ENCODE assay signal across 37 cellular contexts in the genomic region with DNA sequence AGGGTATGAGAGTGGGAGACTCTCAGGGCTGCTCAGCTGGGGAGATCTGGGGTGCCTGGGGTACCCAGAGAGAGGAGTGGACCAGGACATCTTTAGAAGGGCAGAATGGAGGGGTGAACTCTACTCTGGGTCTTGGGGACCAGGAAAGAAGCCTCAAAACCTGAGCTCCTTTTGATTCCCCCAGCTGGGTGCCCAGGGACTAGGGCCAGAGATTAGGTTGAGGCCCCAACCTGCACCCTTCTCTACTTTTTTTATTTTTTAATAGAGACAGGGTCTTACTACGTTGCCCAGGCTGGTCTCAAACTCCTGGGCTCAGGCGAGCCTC. TPM values are rescaled to one million over a fixed set of nuclear protein-coding genes. Genes with fewer than 3 reads are reported as not detected.
"Had no signal": no experiment of that assay in that cellular context is flagged by ENCODE, and none has a peak within 500 bp of the region (broad histone marks: within the 10 kb centered on the region; RNA-seq: fewer than 3 reads in every experiment).

No MANE protein-coding gene starts in this region.

- H3K9me3 Mint-ChIP-seq: activated CD4-positive, alpha-beta memory T cell treated with anti-CD3 and anti-CD28 coated beads for 36 hours; activated CD4-positive, alpha-beta T cell treated with anti-CD3 and anti-CD28 coated beads, Interleukin-2, amount 10 ng/mL, durations not matched to agents 24 days and 14 days; activated naive CD4-positive, alpha-beta T cell treated with anti-CD3 and anti-CD28 coated beads, Interleukin-2, amount 10 ng/mL, durations not matched to agents 7 days and 5 days; activated naive CD8-positive, alpha-beta T cell treated with anti-CD3 and anti-CD28 coated beads, Interleukin-2, amount 10 ng/mL, durations not matched to agents 7 days and 5 days; natural killer cell; stimulated activated effector memory CD8-positive, alpha-beta T cell treated with anti-CD3 and anti-CD28 coated beads, Interleukin-12 subunit alpha, Interleukin-12 subunit beta, amount 100 ng/mL, for 72 hours; stimulated activated naive CD8-positive, alpha-beta T cell treated with anti-CD3 and anti-CD28 coated beads, Interleukin-15, Interleukin-2, amounts not matched to agents 100 ng/mL and 50 ng/mL, for 24 hours had no signal

- H3K4me1 ChIP-seq: neural progenitor cell, parathyroid adenoma had no signal

- H3K4me3 ChIP-seq: ascending aorta, coronary artery, dorsolateral prefrontal cortex, gastroesophageal sphincter, lower lobe of right lung, neural progenitor cell had no signal

- ATAC-seq: activated CD4-positive, CD25-positive, alpha-beta regulatory T cell treated with anti-CD3 and anti-CD28 coated beads, Interleukin-2, amount 50 U/mL, for 24 hours; gastroesophageal sphincter; left lobe of liver; lower lobe of right lung; natural killer cell; sciatic nerve; stimulated activated effector memory CD8-positive, alpha-beta T cell treated with anti-CD3 and anti-CD28 coated beads, Interleukin-12 subunit alpha, Interleukin-12 subunit beta, amount 100 ng/mL, for 72 hours; T-helper 17 cell had no signal

- H3K36me3 Mint-ChIP-seq: activated CD4-positive, alpha-beta memory T cell treated with anti-CD3 and anti-CD28 coated beads for 36 hours; activated naive CD4-positive, alpha-beta T cell treated with anti-CD3 and anti-CD28 coated beads, Interleukin-2, amount 10 ng/mL, durations not matched to agents 7 days and 5 days; activated naive CD8-positive, alpha-beta T cell treated with anti-CD3 and anti-CD28 coated beads, Interleukin-2, amount 10 ng/mL, durations not matched to agents 7 days and 5 days; brain; immature natural killer cell; natural killer cell; neural progenitor cell; stimulated activated effector memory CD8-positive, alpha-beta T cell treated with anti-CD3 and anti-CD28 coated beads, Interleukin-12 subunit alpha, Interleukin-12 subunit beta, amount 100 ng/mL, for 72 hours had no signal

- DNase-seq: activated CD4-positive, alpha-beta memory T cell treated with anti-CD3 and anti-CD28 coated beads for 36 hours; activated CD4-positive, alpha-beta T cell treated with anti-CD3 and anti-CD28 coated beads, Interleukin-2, amount 10 ng/mL, durations not matched to agents 24 days and 14 days; activated gamma-delta T cell; activated naive CD4-positive, alpha-beta T cell treated with anti-CD3 and anti-CD28 coated beads, Interleukin-2, amount 10 ng/mL, durations not matched to agents 7 days and 5 days; activated naive CD8-positive, alpha-beta T cell treated with anti-CD3 and anti-CD28 coated beads, Interleukin-2, amount 10 ng/mL, durations not matched to agents 7 days and 5 days; activated T-cell treated with anti-CD3 and anti-CD28 coated beads for 4 hours; effector memory CD4-positive, alpha-beta T cell; erythroblast; hypothalamus; immature natural killer cell; lower lobe of right lung; mesenchymal stem cell; occipital lobe; stimulated activated CD4-positive, alpha-beta T cell treated with anti-CD3 and anti-CD28 coated beads, Interleukin-4, amount 100 ng/mL, for 24 hours; T-helper 17 cell; T1000; WERI-Rb-1 had no signal

- H3K9ac ChIP-seq: neural progenitor cell, parathyroid adenoma had no signal

- H3K4me3 Mint-ChIP-seq: activated CD4-positive, alpha-beta memory T cell treated with anti-CD3 and anti-CD28 coated beads for 36 hours; activated CD4-positive, alpha-beta T cell treated with anti-CD3 and anti-CD28 coated beads, Interleukin-2, amount 10 ng/mL, durations not matched to agents 24 days and 14 days; activated naive CD4-positive, alpha-beta T cell treated with anti-CD3 and anti-CD28 coated beads, Interleukin-2, amount 10 ng/mL, durations not matched to agents 7 days and 5 days; activated naive CD8-positive, alpha-beta T cell treated with anti-CD3 and anti-CD28 coated beads, Interleukin-2, amount 10 ng/mL, durations not matched to agents 7 days and 5 days; brain; immature natural killer cell; natural killer cell; neural progenitor cell; stimulated activated effector memory CD8-positive, alpha-beta T cell treated with anti-CD3 and anti-CD28 coated beads, Interleukin-12 subunit alpha, Interleukin-12 subunit beta, amount 100 ng/mL, for 72 hours; stimulated activated naive CD8-positive, alpha-beta T cell treated with anti-CD3 and anti-CD28 coated beads, Interleukin-15, Interleukin-2, amounts not matched to agents 100 ng/mL and 50 ng/mL, for 24 hours; T-helper 17 cell had no signal

- H3K4me1 Mint-ChIP-seq: activated naive CD4-positive, alpha-beta T cell treated with anti-CD3 and anti-CD28 coated beads, Interleukin-2, amount 10 ng/mL, durations not matched to agents 7 days and 5 days had no signal

- H3K27ac Mint-ChIP-seq: activated CD4-positive, alpha-beta memory T cell treated with anti-CD3 and anti-CD28 coated beads for 36 hours; activated CD4-positive, alpha-beta T cell treated with anti-CD3 and anti-CD28 coated beads, Interleukin-2, amount 10 ng/mL, durations not matched to agents 24 days and 14 days; activated naive CD4-positive, alpha-beta T cell treated with anti-CD3 and anti-CD28 coated beads, Interleukin-2, amount 10 ng/mL, durations not matched to agents 7 days and 5 days; activated naive CD8-positive, alpha-beta T cell treated with anti-CD3 and anti-CD28 coated beads, Interleukin-2, amount 10 ng/mL, durations not matched to agents 7 days and 5 days; brain; immature natural killer cell; natural killer cell; neural progenitor cell; stimulated activated effector memory CD8-positive, alpha-beta T cell treated with anti-CD3 and anti-CD28 coated beads, Interleukin-12 subunit alpha, Interleukin-12 subunit beta, amount 100 ng/mL, for 72 hours; stimulated activated naive CD8-positive, alpha-beta T cell treated with anti-CD3 and anti-CD28 coated beads, Interleukin-15, Interleukin-2, amounts not matched to agents 100 ng/mL and 50 ng/mL, for 24 hours; T-helper 17 cell had no signal

- H3K27me3 Mint-ChIP-seq: activated naive CD8-positive, alpha-beta T cell treated with anti-CD3 and anti-CD28 coated beads, Interleukin-2, amount 10 ng/mL, durations not matched to agents 7 days and 5 days had no signal

- H2AFZ ChIP-seq: neural progenitor cell, parathyroid adenoma had no signal

- H3K36me3 ChIP-seq: ascending aorta, gastroesophageal sphincter, lower lobe of right lung, neural progenitor cell, upper lobe of left lung, vagina, WERI-Rb-1 had no signal

- H3K4me2 ChIP-seq: neural progenitor cell had no signal

- H3K9me3 ChIP-seq: ascending aorta, gastroesophageal sphincter, lower lobe of right lung, upper lobe of left lung, vagina had no signal

- H3K27me3 ChIP-seq: ascending aorta, neural progenitor cell, upper lobe of left lung, vagina had no signal

- H3K79me2 ChIP-seq: parathyroid adenoma had no signal

- H3K27ac ChIP-seq: ascending aorta, coronary artery, dorsolateral prefrontal cortex, gastroesophageal sphincter, lower lobe of right lung, neural progenitor cell, parathyroid adenoma, vagina, WERI-Rb-1 had no signal

RNA-seq across cellular contexts. Expression of a gene that starts 1.9 kb away (rescaled TPM):
- total RNA-seq: activated CD4-positive, alpha-beta memory T cell treated with anti-CD3 and anti-CD28 coated beads for 36 hours; activated CD4-positive, alpha-beta T cell treated with anti-CD3 and anti-CD28 coated beads, Interleukin-2, amount 10 ng/mL, durations not matched to agents 24 days and 14 days; activated naive CD8-positive, alpha-beta T cell treated with anti-CD3 and anti-CD28 coated beads, Interleukin-2, amount 10 ng/mL, durations not matched to agents 7 days and 5 days; ascending aorta; cardiac septum; cerebellum; fibroblast of lung; occipital lobe had no signal
- polyA plus RNA-seq: fibroblast of lung had no signal

RNA-seq across cellular contexts. Expression of a gene that starts 44.1 kb away (rescaled TPM):
- total RNA-seq: activated CD4-positive, alpha-beta T cell treated with anti-CD3 and anti-CD28 coated beads, Interleukin-2, amount 10 ng/mL, durations not matched to agents 24 days and 14 days; activated naive CD8-positive, alpha-beta T cell treated with anti-CD3 and anti-CD28 coated beads, Interleukin-2, amount 10 ng/mL, durations not matched to agents 7 days and 5 days; fibroblast of lung; fibroblast of villous mesenchyme had no signal

RNA-seq across cellular contexts. Expression of a gene that starts 50.6 kb away (rescaled TPM):
- total RNA-seq: activated CD4-positive, alpha-beta memory T cell treated with anti-CD3 and anti-CD28 coated beads for 36 hours; activated CD4-positive, alpha-beta T cell treated with anti-CD3 and anti-CD28 coated beads, Interleukin-2, amount 10 ng/mL, durations not matched to agents 24 days and 14 days; activated naive CD8-positive, alpha-beta T cell treated with anti-CD3 and anti-CD28 coated beads, Interleukin-2, amount 10 ng/mL, durations not matched to agents 7 days and 5 days; ascending aorta; cardiac septum; fibroblast of lung; fibroblast of villous mesenchyme; kidney epithelial cell; lower lobe of right lung; natural killer cell; occipital lobe; T-helper 17 cell; vagina had no signal
- polyA plus RNA-seq: fibroblast of lung, immature natural killer cell had no signal
